22 cellular contexts compared by ENCODE assay signal in genomic region chr1:38528600-38528999, GRCh38.
DNase-seq lines count a peak whose midpoint lies in the region; ATAC-seq, FAIRE-seq and TF ChIP-seq lines count a peak whose summit lies in the region.
"Had no signal": no experiment of that assay in that cellular context is flagged by ENCODE, and none has a peak within 500 bp of the region (broad histone marks: within the 10 kb centered on the region; RNA-seq: fewer than 3 reads in every experiment).

No MANE protein-coding gene starts in this region.

- 29 to 37% (median 34%) methylated on average over 3 of the region's 3 CpGs for WGBS in adrenal gland, 4 donors

- H3K27me3 Mint-ChIP-seq in T-helper 2 cell treated with Interferon-gamma antibody and Interleukin-4, amounts not matched to agents 5 μg/mL and 100 μg/mL, for 36 hours (ENCODE audit: low read depth), result peaks cover 6% of the 10 kb centered on the region
- peaks cover 6% of the 10 kb centered on the region for H3K27me3 Mint-ChIP-seq in chondrocyte (ENCODE audit: low read depth)
- peaks cover 5% of the 10 kb centered on the region for H3K27me3 Mint-ChIP-seq in stimulated activated memory B cell treated with anti-CD40 and anti-IgM and Interleukin-4, amounts not matched to agents 10 μg/mL and 1 μg/mL and 100 μg/mL, for 72 hours

- H3K27ac ChIP-seq in adrenal gland, result no peak overlapping the region
- H3K27ac ChIP-seq: KMS-11, PC-9 had no signal

- no peaks in the 10 kb centered on the region for H3K4me1 ChIP-seq in adrenal gland (replicated peaks in 1 of 2)

- H3K4me3 Mint-ChIP-seq in T-helper 2 cell treated with Interferon-gamma antibody and Interleukin-4, amounts not matched to agents 5 μg/mL and 100 μg/mL, for 36 hours, result no peak overlapping the region
- no peak overlapping the region for H3K4me3 Mint-ChIP-seq in chondrocyte (ENCODE audit: unreplicated experiment)
- H3K4me3 Mint-ChIP-seq in stimulated activated memory B cell treated with anti-CD40 and anti-IgM and Interleukin-4, amounts not matched to agents 10 μg/mL and 1 μg/mL and 100 μg/mL, for 72 hours, result no peak overlapping the region
- H3K4me3 Mint-ChIP-seq: B cell, CD14-positive monocyte had no signal

- peak overlapping the region; percentile 41 for H3K27ac Mint-ChIP-seq in T-helper 2 cell treated with Interferon-gamma antibody and Interleukin-4, amounts not matched to agents 5 μg/mL and 100 μg/mL, for 36 hours
- no peak overlapping the region for H3K27ac Mint-ChIP-seq in chondrocyte (ENCODE audit: unreplicated experiment)
- H3K27ac Mint-ChIP-seq in stimulated activated memory B cell treated with anti-CD40 and anti-IgM and Interleukin-4, amounts not matched to agents 10 μg/mL and 1 μg/mL and 100 μg/mL, for 72 hours, result peak overlapping the region; percentile 23
- H3K27ac Mint-ChIP-seq: B cell, CD14-positive monocyte had no signal

- intact Hi-C loops in adrenal gland (cut with DNase I), result no loop called here

- H3K4me1 Mint-ChIP-seq in T-helper 2 cell treated with Interferon-gamma antibody and Interleukin-4, amounts not matched to agents 5 μg/mL and 100 μg/mL, for 36 hours (ENCODE audit: low read depth), result peaks cover 19% of the 10 kb centered on the region
- no peaks in the 10 kb centered on the region for H3K4me1 Mint-ChIP-seq in chondrocyte (ENCODE audit: low read depth)
- peaks cover 13% of the 10 kb centered on the region for H3K4me1 Mint-ChIP-seq in stimulated activated memory B cell treated with anti-CD40 and anti-IgM and Interleukin-4, amounts not matched to agents 10 μg/mL and 1 μg/mL and 100 μg/mL, for 72 hours
- H3K4me1 Mint-ChIP-seq: CD14-positive monocyte had no signal

- FAIRE-seq in GM12891 (lab: Jason Lieb, UNC), result peak; percentile 45
- FAIRE-seq: G401.6 had no signal

- H3K9me3 ChIP-seq in adrenal gland (replicated peaks in 1 of 3), result no peaks in the 10 kb centered on the region

- H3K4me3 ChIP-seq in adrenal gland, result no peak overlapping the region
- H3K4me3 ChIP-seq: PC-9 had no signal

- TF ChIP-seq POLR2A in GM12891 (IDR thresholded peaks at IDR 0.05; ENCODE audit: low read depth, low read length) (no peak), adrenal gland (IDR thresholded peaks at IDR 0.05) (no peak)

- H3K9me3 Mint-ChIP-seq in T-helper 2 cell treated with Interferon-gamma antibody and Interleukin-4, amounts not matched to agents 5 μg/mL and 100 μg/mL, for 36 hours, result peaks cover 13% of the 10 kb centered on the region
- H3K9me3 Mint-ChIP-seq in chondrocyte (ENCODE audit: low read depth), result no peaks in the 10 kb centered on the region
- H3K9me3 Mint-ChIP-seq in stimulated activated memory B cell treated with anti-CD40 and anti-IgM and Interleukin-4, amounts not matched to agents 10 μg/mL and 1 μg/mL and 100 μg/mL, for 72 hours, result peaks cover 1% of the 10 kb centered on the region
- H3K9me3 Mint-ChIP-seq: CD14-positive monocyte had no signal

- H3K36me3 ChIP-seq in adrenal gland (replicated peaks in 1 of 2), result no peaks in the 10 kb centered on the region

- peaks cover 4% of the 10 kb centered on the region for H3K36me3 Mint-ChIP-seq in T-helper 2 cell treated with Interferon-gamma antibody and Interleukin-4, amounts not matched to agents 5 μg/mL and 100 μg/mL, for 36 hours (ENCODE audit: low read depth)
- H3K36me3 Mint-ChIP-seq in chondrocyte (ENCODE audit: low read depth), result no peaks in the 10 kb centered on the region
- no peaks in the 10 kb centered on the region for H3K36me3 Mint-ChIP-seq in stimulated activated memory B cell treated with anti-CD40 and anti-IgM and Interleukin-4, amounts not matched to agents 10 μg/mL and 1 μg/mL and 100 μg/mL, for 72 hours
- H3K36me3 Mint-ChIP-seq: CD14-positive monocyte had no signal

- DNase-seq in T-helper 2 cell treated with Interferon-gamma antibody and Interleukin-4, amounts not matched to agents 5 μg/mL and 100 μg/mL, for 36 hours (ENCODE audit: low spot score), result no peak
- no peak for DNase-seq in T-helper 2 cell
- DNase-seq in GM12891 (ENCODE audit: insufficient read length, low spot score), result no peak
- DNase-seq in chondrocyte (ENCODE audit: low spot score), result no peak
- DNase-seq in adrenal gland, result no peak
- no peak for DNase-seq in COR-L47 (lab: John Stamatoyannopoulos, UW)
- DNase-seq: GOT3, HCEC 1CT, NCI-H1105, NCI-H2029 treated with DMSO at 0.1 percent for 48 hours, NCI-H226, NCI-H510A treated with DMSO at 0.1 percent for 48 hours, NCI-H748 treated with DMSO at 0.1 percent for 48 hours, PC-9, RPMI8226, SHP77 had no signal

- ATAC-seq in stimulated activated memory B cell treated with anti-CD40 and anti-IgM and Interleukin-4, amounts not matched to agents 10 μg/mL and 1 μg/mL and 100 μg/mL, for 72 hours, result no peak
- no peak for ATAC-seq in GM19023 (IDR thresholded peaks at IDR 0.05; ENCODE audit: unreplicated experiment)

- peaks cover 7% of the 10 kb centered on the region for H3K27me3 ChIP-seq in adrenal gland

- TF ChIP-seq CTCF in chondrocyte (IDR thresholded peaks at IDR 0.05) (peak; percentile 41), adrenal gland (IDR thresholded peaks at IDR 0.05) (no peak)

TF ChIP-seq in GM12891, 5 proteins besides CTCF, POLR2A, EP300 and RAD21:
- TF ChIP-seq TAF1 (IDR thresholded peaks at IDR 0.05; ENCODE audit: low read depth, low read length) (no peak), POLR2AphosphoS5 (IDR thresholded peaks at IDR 0.05; ENCODE audit: low read depth, low read length) (no peak), PAX5 (IDR thresholded peaks at IDR 0.05; ENCODE audit: insufficient read depth, low read length, severe bottlenecking) (no peak), SPI1 (IDR thresholded peaks at IDR 0.05; ENCODE audit: low read depth, low read length) (no peak), POU2F2 (IDR thresholded peaks at IDR 0.05; ENCODE audit: low read depth, low read length) (no peak)
TF ChIP-seq in GM12891: peak in this region for 0.
